Comparison of ENCODE assay signal across 8 cellular contexts in the genomic region with DNA sequence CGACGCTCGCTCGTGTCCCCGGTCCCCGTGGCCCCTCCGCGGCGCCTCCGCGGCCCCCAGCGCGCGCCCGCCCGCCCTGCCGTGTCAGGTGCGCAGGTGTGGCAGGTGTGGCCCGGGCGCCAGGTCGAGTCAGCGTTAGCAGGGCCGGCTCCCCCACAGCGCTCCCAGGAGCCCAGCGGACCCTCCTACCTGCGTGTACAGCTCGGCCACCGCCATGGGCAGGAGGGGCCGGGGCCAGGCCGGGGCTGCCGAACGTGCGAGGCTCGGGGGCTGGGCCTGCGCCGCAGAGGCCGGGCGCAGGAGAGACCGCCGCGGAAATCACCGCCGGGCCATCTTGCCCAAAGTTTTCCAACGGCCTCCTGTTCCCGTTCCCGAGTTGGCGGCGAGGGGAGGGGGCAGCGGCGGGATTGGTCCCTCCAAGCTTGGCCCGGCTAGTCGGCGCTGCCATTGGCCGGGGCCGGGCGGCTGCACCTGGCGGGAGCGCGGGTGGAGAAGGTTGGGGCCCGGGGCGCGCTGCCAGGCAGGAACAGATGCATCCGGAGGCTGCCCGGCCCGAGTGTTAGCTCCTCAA. TPM values are rescaled to one million over a fixed set of nuclear protein-coding genes. Genes with fewer than 3 reads are reported as not detected.
DNase-seq lines count a peak whose midpoint lies in the region; ATAC-seq, FAIRE-seq and TF ChIP-seq lines count a peak whose summit lies in the region.

A gene with protein sequence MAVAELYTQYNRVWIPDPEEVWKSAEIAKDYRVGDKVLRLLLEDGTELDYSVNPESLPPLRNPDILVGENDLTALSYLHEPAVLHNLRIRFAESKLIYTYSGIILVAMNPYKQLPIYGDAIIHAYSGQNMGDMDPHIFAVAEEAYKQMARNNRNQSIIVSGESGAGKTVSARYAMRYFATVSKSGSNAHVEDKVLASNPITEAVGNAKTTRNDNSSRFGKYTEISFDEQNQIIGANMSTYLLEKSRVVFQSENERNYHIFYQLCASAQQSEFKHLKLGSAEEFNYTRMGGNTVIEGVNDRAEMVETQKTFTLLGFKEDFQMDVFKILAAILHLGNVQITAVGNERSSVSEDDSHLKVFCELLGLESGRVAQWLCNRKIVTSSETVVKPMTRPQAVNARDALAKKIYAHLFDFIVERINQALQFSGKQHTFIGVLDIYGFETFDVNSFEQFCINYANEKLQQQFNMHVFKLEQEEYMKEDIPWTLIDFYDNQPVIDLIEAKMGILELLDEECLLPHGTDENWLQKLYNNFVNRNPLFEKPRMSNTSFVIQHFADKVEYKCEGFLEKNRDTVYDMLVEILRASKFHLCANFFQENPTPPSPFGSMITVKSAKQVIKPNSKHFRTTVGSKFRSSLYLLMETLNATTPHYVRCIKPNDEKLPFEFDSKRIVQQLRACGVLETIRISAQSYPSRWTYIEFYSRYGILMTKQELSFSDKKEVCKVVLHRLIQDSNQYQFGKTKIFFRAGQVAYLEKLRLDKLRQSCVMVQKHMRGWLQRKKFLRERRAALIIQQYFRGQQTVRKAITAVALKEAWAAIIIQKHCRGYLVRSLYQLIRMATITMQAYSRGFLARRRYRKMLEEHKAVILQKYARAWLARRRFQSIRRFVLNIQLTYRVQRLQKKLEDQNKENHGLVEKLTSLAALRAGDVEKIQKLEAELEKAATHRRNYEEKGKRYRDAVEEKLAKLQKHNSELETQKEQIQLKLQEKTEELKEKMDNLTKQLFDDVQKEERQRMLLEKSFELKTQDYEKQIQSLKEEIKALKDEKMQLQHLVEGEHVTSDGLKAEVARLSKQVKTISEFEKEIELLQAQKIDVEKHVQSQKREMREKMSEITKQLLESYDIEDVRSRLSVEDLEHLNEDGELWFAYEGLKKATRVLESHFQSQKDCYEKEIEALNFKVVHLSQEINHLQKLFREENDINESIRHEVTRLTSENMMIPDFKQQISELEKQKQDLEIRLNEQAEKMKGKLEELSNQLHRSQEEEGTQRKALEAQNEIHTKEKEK (N-terminal part only) (minus strand): TSS at position 384 of the 571 bp plus-strand sequence. CDS start 168 bp downstream, at position 216.

- H3K4me3 Mint-ChIP-seq in stimulated activated effector memory CD8-positive, alpha-beta T cell treated with anti-CD3 and anti-CD28 coated beads, Interleukin-12 subunit alpha, Interleukin-12 subunit beta, amount 100 ng/mL, for 72 hours, result peak within 1 kb of the TSS; percentile 34

- H3K27ac Mint-ChIP-seq in stimulated activated effector memory CD8-positive, alpha-beta T cell treated with anti-CD3 and anti-CD28 coated beads, Interleukin-12 subunit alpha, Interleukin-12 subunit beta, amount 100 ng/mL, for 72 hours, result no peak within 1 kb of the TSS

- no peaks in the 10 kb centered on the region for H3K9me3 Mint-ChIP-seq in stimulated activated effector memory CD8-positive, alpha-beta T cell treated with anti-CD3 and anti-CD28 coated beads, Interleukin-12 subunit alpha, Interleukin-12 subunit beta, amount 100 ng/mL, for 72 hours

- TF ChIP-seq CTCF in AG04449 (IDR thresholded peaks at IDR 0.05; ENCODE audit: insufficient read depth, low read length, missing control alignments), result no peak

- CTCF ChIA-PET in AG04449 (lab: Yijun Ruan, JAX), result interaction anchor here (1.4 kb wide), 1 partner anchor 39 kb away, joined by 6 read pairs; no protein-coding TSS in a partner anchor

- POLR2A ChIA-PET in AG04449 (lab: Yijun Ruan, JAX), result no interaction called here

- H3K4me3 ChIP-seq in AG04449 (ENCODE audit: low read depth, low read length), result peak within 1 kb of the TSS; percentile 42

- ATAC-seq in stimulated activated effector memory CD8-positive, alpha-beta T cell treated with anti-CD3 and anti-CD28 coated beads, Interleukin-12 subunit alpha, Interleukin-12 subunit beta, amount 100 ng/mL, for 72 hours, result no peak

- H3K4me1 Mint-ChIP-seq in stimulated activated effector memory CD8-positive, alpha-beta T cell treated with anti-CD3 and anti-CD28 coated beads, Interleukin-12 subunit alpha, Interleukin-12 subunit beta, amount 100 ng/mL, for 72 hours, result peaks cover 13% of the 10 kb centered on the region

- peak; percentile 65 for FAIRE-seq in GM12892 (lab: Jason Lieb, UNC)

- no peaks in the 10 kb centered on the region for H3K36me3 Mint-ChIP-seq in stimulated activated effector memory CD8-positive, alpha-beta T cell treated with anti-CD3 and anti-CD28 coated beads, Interleukin-12 subunit alpha, Interleukin-12 subunit beta, amount 100 ng/mL, for 72 hours

- no peak for TF ChIP-seq POLR2A in GM12892 (IDR thresholded peaks at IDR 0.05; ENCODE audit: low read depth, low read length)

- no peak for DNase-seq in AG04449 (ENCODE audit: low read depth, low spot score)
- no peak for DNase-seq in GM12892 (ENCODE audit: insufficient read length)
- peak; percentile 70 to 96 for DNase-seq in NCI-H526 (lab: John Stamatoyannopoulos, UW)
- DNase-seq in cerebellar cortex (ENCODE audit: low spot score), result peak; percentile 90
- DNase-seq in kidney tubule cell (ENCODE audit: low spot score), result peak; percentile 90
- peak in 1 of 2 donors; percentile 38 for DNase-seq in stimulated activated effector memory CD8-positive, alpha-beta T cell treated with anti-CD3 and anti-CD28 coated beads, Interleukin-12 subunit alpha, Interleukin-12 subunit beta, amount 100 ng/mL, for 72 hours (ENCODE audit: low spot score in 2 of 2)
- no peak for DNase-seq in activated gamma-delta T cell (lab: John Stamatoyannopoulos, UW)
- no peak for DNase-seq in KG1 (lab: John Stamatoyannopoulos, UW)

RNA-seq across cellular contexts. Expression of the gene that starts here (rescaled TPM):
- polyA plus RNA-seq in GM12892 (2012; ENCODE audit: missing spikeins), result 1.1 TPM

Comparison
In these comparisons a context has a peak if more than half of its experiments do, and no peak if none do; other contexts are left out.
1. DNase-seq: peak in NCI-H526 (2 of 2), cerebellar cortex (single experiment) and kidney tubule cell (single experiment); none in AG04449 (single experiment), GM12892 (single experiment), activated gamma-delta T cell (single experiment) and KG1 (single experiment).